ENCODE assay signal across 8 cellular contexts in the genomic region with DNA sequence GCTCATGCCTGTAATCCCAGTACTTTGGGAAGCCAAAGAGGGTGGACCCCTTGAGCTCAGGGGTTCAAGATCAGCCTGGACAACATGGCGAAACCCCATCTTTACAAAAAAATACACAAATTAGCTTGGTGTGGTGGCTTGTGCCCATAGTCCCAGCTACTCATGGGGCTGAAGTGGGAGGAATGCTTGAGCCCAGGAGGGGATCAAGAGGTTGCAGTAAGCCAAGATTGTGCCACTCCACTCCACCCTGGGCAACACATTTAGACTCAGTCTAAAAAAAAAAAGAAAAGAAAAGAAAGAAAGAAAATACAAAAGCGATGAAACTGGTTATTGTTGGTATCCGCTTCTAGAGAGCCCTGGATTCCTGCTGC.
"Had no signal": no experiment of that assay in that cellular context is flagged by ENCODE, and none has a peak within 500 bp of the region (broad histone marks: within the 10 kb centered on the region; RNA-seq: fewer than 3 reads in every experiment).

No MANE protein-coding gene starts in this region.

- H3K9ac ChIP-seq: GM23248 had no signal

- H3K4me3 ChIP-seq: GM23248, HAP-1 had no signal

- ATAC-seq: HCT116, HepG2 had no signal

- H2AFZ ChIP-seq: GM23248 had no signal

- H3K9me3 ChIP-seq: HAP-1 had no signal

- DNase-seq: GM23248, GOT3, H7, HFFc6 had no signal

- H3K27ac ChIP-seq: GM23248, HL-60 had no signal

- H3K4me1 ChIP-seq: HAP-1 had no signal

- H3K36me3 ChIP-seq: HAP-1 had no signal
